In the genomic region with DNA sequence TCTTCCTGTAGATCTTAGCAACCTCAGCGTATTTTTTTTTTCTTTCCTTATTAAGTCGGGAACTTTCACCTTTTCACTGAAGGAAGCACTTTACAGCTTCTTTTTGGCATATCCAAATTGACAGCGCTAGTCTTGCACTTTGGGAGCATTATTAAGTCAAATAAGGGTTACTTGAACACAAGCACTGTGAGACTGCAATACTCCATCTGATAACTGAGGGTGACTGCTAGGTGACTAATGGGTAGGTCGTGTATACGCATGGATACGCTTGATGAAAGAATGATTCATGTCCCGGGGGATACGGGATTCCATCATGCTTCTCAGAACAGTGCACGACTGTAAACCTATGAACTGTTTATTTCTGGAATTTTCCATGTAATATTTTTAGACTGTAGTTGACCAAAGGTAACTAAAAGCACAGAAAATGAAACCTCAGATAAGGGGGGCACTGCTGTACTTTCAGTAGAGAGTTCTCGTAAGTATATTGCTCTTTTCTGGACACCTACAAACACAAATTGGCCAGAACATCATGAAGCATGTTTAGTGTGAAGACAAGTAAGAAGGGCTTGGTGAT, we compare ENCODE assay signal across 12 cellular contexts.
DNase-seq lines count a peak whose midpoint lies in the region; ATAC-seq and TF ChIP-seq lines count a peak whose summit lies in the region.
"Had no signal": no experiment of that assay in that cellular context is flagged by ENCODE, and none has a peak within 500 bp of the region (broad histone marks: within the 10 kb centered on the region; RNA-seq: fewer than 3 reads in every experiment).

No MANE protein-coding gene starts in this region.

- H3K4me1 ChIP-seq in HCT116 (ENCODE audit: control insufficient read depth in 1 of 2, insufficient read depth in 2 of 2, low read length in 2 of 2), result peaks cover 43 to 61% of the 10 kb centered on the region in 2 experiments
- H3K4me1 ChIP-seq in adipocyte (ENCODE audit: control insufficient read depth, insufficient read depth, low read length), result peaks cover 12% of the 10 kb centered on the region
- no peaks in the 10 kb centered on the region for H3K4me1 ChIP-seq in psoas muscle

- no peak overlapping the region for H2AFZ ChIP-seq in HCT116 (ENCODE audit: low read depth, low read length, poor library complexity, severe bottlenecking)

- H3K79me2 ChIP-seq in HCT116 (ENCODE audit: insufficient read depth, low read length), result no peaks in the 10 kb centered on the region

- H3K27ac ChIP-seq in HCT116 (ENCODE audit: low read depth, low read length), result no peak overlapping the region
- no peak overlapping the region for H3K27ac ChIP-seq in psoas muscle

- intact Hi-C loops in HCT116 (cut with micrococcal nuclease), result no loop called here
- intact Hi-C loops in psoas muscle (cut with DNase I), result no loop called here

- RAD21 ChIA-PET in HCT116 (lab: Charles Lee; ENCODE audit: low non-redundant PET in 1 of 2, low total read pairs in 2 of 2, uncharacterized antibody in 2 of 2, unreplicated experiment in 2 of 2), result no interaction called here

- H3K4me3 Mint-ChIP-seq in stimulated activated naive B cell treated with anti-CD40 and anti-IgM and Interleukin-4, amounts not matched to agents 10 μg/mL and 1 μg/mL and 100 μg/mL, for 72 hours, result no peak overlapping the region
- H3K4me3 Mint-ChIP-seq: activated naive CD8-positive, alpha-beta T cell treated with anti-CD3 and anti-CD28 coated beads for 36 hours; IgD-negative memory B cell had no signal

- POLR2A ChIA-PET in HCT116 (lab: Charles Lee), result interaction anchor here (0.8 kb wide), 1 partner anchor 11 kb away, joined by 6 read pairs; no protein-coding TSS in a partner anchor

- H3K4me3 ChIP-seq in HCT116 (replicated peaks in 1 of 2; ENCODE audit: low read depth in 1 of 2, low read length in 2 of 2), result no peak overlapping the region
- peak overlapping the region; percentile 23 for H3K4me3 ChIP-seq in adipocyte (ENCODE audit: low read length)
- H3K4me3 ChIP-seq in foreskin fibroblast (ENCODE audit: low read depth in 1 of 2, low read length in 2 of 2), result no peak overlapping the region
- no peak overlapping the region for H3K4me3 ChIP-seq in psoas muscle

- H3K4me1 Mint-ChIP-seq in stimulated activated naive B cell treated with anti-CD40 and anti-IgM and Interleukin-4, amounts not matched to agents 10 μg/mL and 1 μg/mL and 100 μg/mL, for 72 hours, result no peaks in the 10 kb centered on the region
- H3K4me1 Mint-ChIP-seq: IgD-negative memory B cell had no signal

- peak; percentile 34 for DNase-seq in 8988T
- peak; percentile 87 for DNase-seq in HCT116 (ENCODE audit: low read depth, low spot score)
- DNase-seq in adipocyte (ENCODE audit: low read depth), result peak; percentile 89
- DNase-seq in foreskin fibroblast, result peak; percentile 89 to 90
- no peak for DNase-seq in psoas muscle
- DNase-seq in stimulated activated naive B cell treated with anti-CD40 and anti-IgM and Interleukin-4, amounts not matched to agents 10 μg/mL and 1 μg/mL and 100 μg/mL, for 72 hours, result no peak
- DNase-seq in hippocampal formation (lab: John Stamatoyannopoulos, UW), result no peak
- DNase-seq: activated CD4-positive, alpha-beta T cell treated with anti-CD3 and anti-CD28 coated beads, Interleukin-2, amount 50 U/mL, for 48 hours; activated naive CD8-positive, alpha-beta T cell treated with anti-CD3 and anti-CD28 coated beads for 36 hours; retina had no signal

- TF ChIP-seq POLR2A in HCT116 (IDR thresholded peaks at IDR 0.05; ENCODE audit: borderline replicate concordance, extremely low read depth, insufficient read depth, insufficient read length), result no peak

- no peaks in the 10 kb centered on the region for H4K20me1 ChIP-seq in HCT116 (ENCODE audit: insufficient read depth)

- no peaks in the 10 kb centered on the region for H3K9me3 Mint-ChIP-seq in stimulated activated naive B cell treated with anti-CD40 and anti-IgM and Interleukin-4, amounts not matched to agents 10 μg/mL and 1 μg/mL and 100 μg/mL, for 72 hours
- H3K9me3 Mint-ChIP-seq: activated naive CD8-positive, alpha-beta T cell treated with anti-CD3 and anti-CD28 coated beads for 36 hours had no signal

- H3K9me3 ChIP-seq in HCT116 (ENCODE audit: control insufficient read depth in 1 of 2, insufficient read depth in 1 of 2, low read depth in 1 of 2, low read length in 2 of 2) (no peaks in the 10 kb centered on the region), adipocyte (ENCODE audit: control insufficient read depth, low read length) (no peaks in the 10 kb centered on the region), psoas muscle (no peaks in the 10 kb centered on the region)

- peak overlapping the region; percentile 67 for H3K4me2 ChIP-seq in HCT116 (ENCODE audit: low read length)

- 0 out of 2 replicates have a peak, but pooled peaks have one; percentile 12 for TF ChIP-seq RAD21 in HCT116 (IDR thresholded peaks at IDR 0.05; ENCODE audit: low read depth)

- 78 to 84% (median 84%) methylated on average over 10 of the region's 10 CpGs for WGBS in psoas muscle, 3 donors

- TF ChIP-seq CTCF in HCT116 (IDR thresholded peaks at IDR 0.05 in 2 of 3, conservative IDR thresholded peaks at IDR 0.05 in 1 of 3; ENCODE audit: borderline replicate concordance in 1 of 3, insufficient read depth in 1 of 3, low read depth in 2 of 3, low read length in 2 of 3) (no peak), foreskin fibroblast (IDR thresholded peaks at IDR 0.05; ENCODE audit: low read depth, low read length) (no peak), psoas muscle (IDR thresholded peaks at IDR 0.05) (no peak)

- CTCF ChIA-PET in HCT116 (lab: Charles Lee), result no interaction called here

- ATAC-seq in HCT116 (peak; percentile 75), psoas muscle (no peak), HG02623 (IDR thresholded peaks at IDR 0.05; ENCODE audit: unreplicated experiment) (no peak)
- ATAC-seq in stimulated activated naive B cell treated with anti-CD40 and anti-IgM and Interleukin-4, amounts not matched to agents 10 μg/mL and 1 μg/mL and 100 μg/mL, for 72 hours (replicated peaks), result no peak

- H3K9ac ChIP-seq in HCT116 (ENCODE audit: low read length) (peak overlapping the region; percentile 37; the same call in 1 of the 2 replicates), adipocyte (ENCODE audit: low read length) (no peak overlapping the region)

- BruUV-seq in HCT116 (replicated peaks; lab: Mats Ljungman, UMichigan), result no TSS peak

- H3K27ac Mint-ChIP-seq in stimulated activated naive B cell treated with anti-CD40 and anti-IgM and Interleukin-4, amounts not matched to agents 10 μg/mL and 1 μg/mL and 100 μg/mL, for 72 hours, result no peak overlapping the region
- H3K27ac Mint-ChIP-seq: activated naive CD8-positive, alpha-beta T cell treated with anti-CD3 and anti-CD28 coated beads for 36 hours; IgD-negative memory B cell had no signal

- H3K27me3 Mint-ChIP-seq in stimulated activated naive B cell treated with anti-CD40 and anti-IgM and Interleukin-4, amounts not matched to agents 10 μg/mL and 1 μg/mL and 100 μg/mL, for 72 hours, result no peaks in the 10 kb centered on the region
- H3K27me3 Mint-ChIP-seq: activated naive CD8-positive, alpha-beta T cell treated with anti-CD3 and anti-CD28 coated beads for 36 hours; IgD-negative memory B cell had no signal

- H3K36me3 Mint-ChIP-seq in stimulated activated naive B cell treated with anti-CD40 and anti-IgM and Interleukin-4, amounts not matched to agents 10 μg/mL and 1 μg/mL and 100 μg/mL, for 72 hours, result peaks cover 2 to 17% of the 10 kb centered on the region in 2 donors
- H3K36me3 Mint-ChIP-seq: IgD-negative memory B cell had no signal

- H3K9me2 ChIP-seq in HCT116 (ENCODE audit: insufficient read depth), result no peaks in the 10 kb centered on the region

- H3K36me3 ChIP-seq in HCT116 (ENCODE audit: control insufficient read depth in 1 of 2, insufficient read depth in 2 of 2, low read length in 2 of 2), result no peaks in the 10 kb centered on the region
- no peaks in the 10 kb centered on the region for H3K36me3 ChIP-seq in adipocyte (ENCODE audit: control insufficient read depth, insufficient read depth, low read length, severe bottlenecking)
- H3K36me3 ChIP-seq in psoas muscle (ENCODE audit: insufficient read depth in 1 of 2, low read depth in 1 of 2), result no peaks in the 10 kb centered on the region

- H3K27me3 ChIP-seq in HCT116 (ENCODE audit: insufficient read depth, low read length) (no peaks in the 10 kb centered on the region), adipocyte (replicated peaks; ENCODE audit: control insufficient read depth, insufficient read depth, low read length) (no peaks in the 10 kb centered on the region), psoas muscle (ENCODE audit: insufficient read depth in 3 of 3, low read length in 2 of 3) (no peaks in the 10 kb centered on the region)

TF ChIP-seq in HCT116, 20 proteins besides CTCF, POLR2A, EP300 and RAD21 (continues in another document):
- TF ChIP-seq CBX3 (IDR thresholded peaks at IDR 0.05; ENCODE audit: low read depth), result peak; percentile 97
- no peak for TF ChIP-seq EZH2phosphoT487 (IDR thresholded peaks at IDR 0.05; ENCODE audit: borderline replicate concordance)
- TF ChIP-seq TCF7L2 (IDR thresholded peaks at IDR 0.05; ENCODE audit: borderline replicate concordance, extremely low read depth, insufficient read depth, insufficient read length), result peak; percentile 32
- TF ChIP-seq YY1 (IDR thresholded peaks at IDR 0.05; ENCODE audit: extremely low read depth, insufficient replicate concordance, low read depth, low read length), result peak; percentile 56
- TF ChIP-seq ZNF274 (IDR thresholded peaks at IDR 0.05; ENCODE audit: low read depth, low read length), result no peak
- peak; percentile 95 for TF ChIP-seq FOSL1 (IDR thresholded peaks at IDR 0.05; ENCODE audit: low read depth)
- 0 out of 2 replicates have a peak, but pooled peaks have one; percentile 39 for TF ChIP-seq SIN3A (IDR thresholded peaks at IDR 0.05; ENCODE audit: low read depth)
- TF ChIP-seq, protein P1, sequence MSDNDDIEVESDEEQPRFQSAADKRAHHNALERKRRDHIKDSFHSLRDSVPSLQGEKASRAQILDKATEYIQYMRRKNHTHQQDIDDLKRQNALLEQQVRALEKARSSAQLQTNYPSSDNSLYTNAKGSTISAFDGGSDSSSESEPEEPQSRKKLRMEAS (IDR thresholded peaks at IDR 0.05), result peak; percentile 88
- TF ChIP-seq ELF1 (IDR thresholded peaks at IDR 0.05; ENCODE audit: borderline replicate concordance, low read depth), result no peak
- no peak for TF ChIP-seq EZH2 (IDR thresholded peaks at IDR 0.05)
- peak; percentile 92 for TF ChIP-seq JUND (IDR thresholded peaks at IDR 0.05)
- TF ChIP-seq POLR2AphosphoS5 (IDR thresholded peaks at IDR 0.05; ENCODE audit: low read depth, low read length), result peak; percentile 69; the same call in 1 of the 2 replicates
- TF ChIP-seq CEBPB (IDR thresholded peaks at IDR 0.05; ENCODE audit: low read depth), result peak; percentile 73

Comparison
In these comparisons a context has a peak if more than half of its experiments do, and no peak if none do; other contexts are left out.
1. DNase-seq: peak in 8988T (single experiment), HCT116 (single experiment), adipocyte (single experiment) and foreskin fibroblast (2 of 2); none in psoas muscle (0 of 2), stimulated activated naive B cell treated with anti-CD40 and anti-IgM and Interleukin-4, amounts not matched to agents 10 μg/mL and 1 μg/mL and 100 μg/mL, for 72 hours (single experiment) and hippocampal formation (0 of 2).